In genomic region chrX:40444798-40445496, GRCh38 we compare ENCODE assay signal across 18 cellular contexts.
"Had no signal": no experiment of that assay in that cellular context is flagged by ENCODE, and none has a peak within 500 bp of the region (broad histone marks: within the 10 kb centered on the region; RNA-seq: fewer than 3 reads in every experiment).

No MANE protein-coding gene starts in this region.

- H3K27ac Mint-ChIP-seq: activated CD4-positive, alpha-beta T cell treated with anti-CD3 and anti-CD28 coated beads, Interleukin-2, amount 10 ng/mL, durations not matched to agents 24 days and 14 days; activated T-helper 1 cell treated with anti-CD3 and anti-CD28 coated beads, Interleukin-12 subunit alpha, Interleukin-12 subunit beta, Interleukin-2, Interleukin-4 antibody, amounts not matched to agents 30 ng/mL and 10 ng/mL and 1 ng/mL, durations not matched to agents 14 hours and 24 hours and 36 hours; naive thymus-derived CD8-positive, alpha-beta T cell had no signal

- H3K36me3 Mint-ChIP-seq: naive thymus-derived CD8-positive, alpha-beta T cell had no signal

- H3K4me1 Mint-ChIP-seq: activated CD4-positive, alpha-beta T cell treated with anti-CD3 and anti-CD28 coated beads, Interleukin-2, amount 10 ng/mL, durations not matched to agents 24 days and 14 days had no signal

- H3K9me3 ChIP-seq: left ventricle myocardium inferior, right atrium auricular region, upper lobe of left lung had no signal

- DNase-seq: activated CD4-positive, alpha-beta T cell treated with anti-CD3 and anti-CD28 coated beads, Interleukin-2, amount 10 ng/mL, durations not matched to agents 24 days and 14 days; activated CD4-positive, CD25-positive, alpha-beta regulatory T cell; activated CD8-positive, alpha-beta memory T cell treated with anti-CD3 and anti-CD28 coated beads for 24 hours; activated naive CD4-positive, alpha-beta T cell; anterior cingulate cortex; brain microvascular endothelial cell; cerebellar nuclear complex; dermis blood vessel endothelial cell; islet precursor cell; left ventricle myocardium inferior; naive thymus-derived CD8-positive, alpha-beta T cell; nucleus accumbens; posterior cingulate gyrus; stimulated activated CD4-positive, alpha-beta T cell treated with anti-CD3 and anti-CD28 coated beads, Interleukin-2, amount 100 ng/mL, for 48 hours; stimulated activated naive CD8-positive, alpha-beta T cell treated with anti-CD3 and anti-CD28 coated beads, Interleukin-15, Interleukin-2, amounts not matched to agents 100 U/mL and 50 U/mL, for 24 hours; upper lobe of left lung had no signal

- H3K4me3 Mint-ChIP-seq: activated CD4-positive, alpha-beta T cell treated with anti-CD3 and anti-CD28 coated beads, Interleukin-2, amount 10 ng/mL, durations not matched to agents 24 days and 14 days; activated T-helper 1 cell treated with anti-CD3 and anti-CD28 coated beads, Interleukin-12 subunit alpha, Interleukin-12 subunit beta, Interleukin-2, Interleukin-4 antibody, amounts not matched to agents 30 ng/mL and 10 ng/mL and 1 ng/mL, durations not matched to agents 14 hours and 24 hours and 36 hours; naive thymus-derived CD8-positive, alpha-beta T cell had no signal

- H3K27me3 Mint-ChIP-seq: activated CD4-positive, alpha-beta T cell treated with anti-CD3 and anti-CD28 coated beads, Interleukin-2, amount 10 ng/mL, durations not matched to agents 24 days and 14 days; naive thymus-derived CD8-positive, alpha-beta T cell had no signal

- H3K9me3 Mint-ChIP-seq: activated CD4-positive, alpha-beta T cell treated with anti-CD3 and anti-CD28 coated beads, Interleukin-2, amount 10 ng/mL, durations not matched to agents 24 days and 14 days; activated T-helper 1 cell treated with anti-CD3 and anti-CD28 coated beads, Interleukin-12 subunit alpha, Interleukin-12 subunit beta, Interleukin-2, Interleukin-4 antibody, amounts not matched to agents 30 ng/mL and 10 ng/mL and 1 ng/mL, durations not matched to agents 14 hours and 24 hours and 36 hours; naive thymus-derived CD8-positive, alpha-beta T cell had no signal

- ATAC-seq: naive thymus-derived CD8-positive, alpha-beta T cell; stimulated activated naive CD8-positive, alpha-beta T cell treated with anti-CD3 and anti-CD28 coated beads, Interleukin-15, Interleukin-2, amounts not matched to agents 100 U/mL and 50 U/mL, for 24 hours had no signal
